1 cellular context compared by ENCODE assay signal in the genomic region with DNA sequence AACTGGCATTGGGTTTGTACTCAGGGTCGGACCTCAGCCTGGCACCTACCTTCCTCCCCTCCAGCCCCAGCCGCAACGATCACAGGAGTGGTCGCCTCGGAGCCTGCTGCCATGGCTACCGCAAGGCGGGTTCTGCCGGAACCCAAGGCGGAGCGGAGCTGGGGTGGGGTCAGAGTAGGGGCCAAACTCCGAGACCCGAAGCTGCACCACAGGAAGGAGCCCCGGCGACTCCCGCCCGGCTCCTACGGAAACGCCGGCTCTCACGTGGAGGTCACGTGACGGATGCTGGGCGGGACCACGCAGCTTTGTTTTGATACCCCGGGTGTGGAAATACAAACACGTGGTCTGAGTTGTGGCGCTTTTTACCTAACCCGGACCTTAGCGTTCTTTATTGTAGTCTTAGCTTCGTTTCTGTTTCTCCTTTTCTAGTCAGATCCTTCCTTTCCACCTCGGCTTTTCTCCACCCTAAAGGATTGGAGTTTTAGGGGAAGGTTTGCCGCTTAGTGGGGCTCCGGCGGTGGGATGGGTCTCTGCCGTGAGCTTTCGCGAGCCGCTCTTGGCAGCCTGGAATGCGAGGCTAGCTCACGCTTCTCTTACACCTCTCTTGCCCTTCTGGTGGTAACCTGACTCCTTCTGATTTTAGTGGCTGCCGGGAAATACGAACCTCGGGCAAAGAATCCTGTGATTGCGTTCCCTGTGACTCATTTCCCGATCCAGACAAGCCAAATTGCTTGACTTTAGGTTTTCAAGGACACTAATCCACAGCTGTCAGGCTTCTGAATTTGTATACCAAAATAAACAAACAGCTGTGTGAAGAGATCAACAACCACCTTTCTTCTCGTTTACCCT.
TF ChIP-seq lines count a peak whose summit lies in the region.

A gene with protein sequence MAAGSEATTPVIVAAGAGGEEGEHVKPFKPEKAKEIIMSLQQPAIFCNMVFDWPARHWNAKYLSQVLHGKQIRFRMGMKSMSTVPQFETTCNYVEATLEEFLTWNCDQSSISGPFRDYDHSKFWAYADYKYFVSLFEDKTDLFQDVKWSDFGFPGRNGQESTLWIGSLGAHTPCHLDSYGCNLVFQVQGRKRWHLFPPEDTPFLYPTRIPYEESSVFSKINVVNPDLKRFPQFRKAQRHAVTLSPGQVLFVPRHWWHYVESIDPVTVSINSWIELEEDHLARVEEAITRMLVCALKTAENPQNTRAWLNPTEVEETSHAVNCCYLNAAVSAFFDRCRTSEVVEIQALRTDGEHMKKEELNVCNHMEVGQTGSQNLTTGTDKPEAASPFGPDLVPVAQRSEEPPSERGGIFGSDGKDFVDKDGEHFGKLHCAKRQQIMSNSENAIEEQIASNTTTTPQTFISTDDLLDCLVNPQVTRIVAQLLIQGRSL (minus strand): TSS at position 264 of the 849 bp plus-strand sequence. CDS start 151 bp downstream, at position 113.

TF ChIP-seq in HepG2, 621 proteins besides CTCF, POLR2A, EP300 and RAD21 (continued from another document and continues in another):
- TF ChIP-seq, protein P1, sequence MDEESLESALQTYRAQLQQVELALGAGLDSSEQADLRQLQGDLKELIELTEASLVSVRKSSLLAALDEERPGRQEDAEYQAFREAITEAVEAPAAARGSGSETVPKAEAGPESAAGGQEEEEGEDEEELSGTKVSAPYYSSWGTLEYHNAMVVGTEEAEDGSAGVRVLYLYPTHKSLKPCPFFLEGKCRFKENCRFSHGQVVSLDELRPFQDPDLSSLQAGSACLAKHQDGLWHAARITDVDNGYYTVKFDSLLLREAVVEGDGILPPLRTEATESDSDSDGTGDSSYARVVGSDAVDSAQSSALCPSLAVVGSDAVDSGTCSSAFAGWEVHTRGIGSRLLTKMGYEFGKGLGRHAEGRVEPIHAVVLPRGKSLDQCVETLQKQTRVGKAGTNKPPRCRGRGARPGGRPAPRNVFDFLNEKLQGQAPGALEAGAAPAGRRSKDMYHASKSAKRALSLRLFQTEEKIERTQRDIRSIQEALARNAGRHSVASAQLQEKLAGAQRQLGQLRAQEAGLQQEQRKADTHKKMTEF (CRISPR knock-in tag; IDR thresholded peaks at IDR 0.05): peak; percentile 80; the same call in 1 of the 2 replicates
- TF ChIP-seq ZNF546 (CRISPR knock-in tag; conservative IDR thresholded peaks at IDR 0.05): no peak
- peak; percentile 87 for TF ChIP-seq PTBP1 (IDR thresholded peaks at IDR 0.05; ENCODE audit: low read depth, low read length, poor library complexity, severe bottlenecking)
- TF ChIP-seq NR0B2 (CRISPR knock-in tag; IDR thresholded peaks at IDR 0.05): peak; percentile 78; the same call in 1 of the 2 replicates
- peak; percentile 81; the same call in 1 of the 2 replicates for TF ChIP-seq GTF2F1 (IDR thresholded peaks at IDR 0.05; ENCODE audit: low read length)
- TF ChIP-seq ZNF10 (CRISPR knock-in tag; IDR thresholded peaks at IDR 0.05; ENCODE audit: borderline replicate concordance, low read depth): no peak
- TF ChIP-seq LBX2 (CRISPR knock-in tag; IDR thresholded peaks at IDR 0.05; ENCODE audit: borderline replicate concordance): no peak
- TF ChIP-seq ZNF326 (CRISPR knock-in tag; IDR thresholded peaks at IDR 0.05; ENCODE audit: borderline replicate concordance): 0 out of 2 replicates have a peak, but pooled peaks have one; percentile 40
- no peak for TF ChIP-seq PAWR (CRISPR knock-in tag; IDR thresholded peaks at IDR 0.05; ENCODE audit: borderline replicate concordance)
- TF ChIP-seq SOX5 (CRISPR knock-in tag; IDR thresholded peaks at IDR 0.05; ENCODE audit: borderline replicate concordance): no peak; the same call in 1 of the 2 replicates
- TF ChIP-seq ZNF614 (CRISPR knock-in tag; IDR thresholded peaks at IDR 0.05; ENCODE audit: borderline replicate concordance): peak; percentile 60; the same call in 1 of the 2 replicates
- TF ChIP-seq ZBTB38 (CRISPR knock-in tag; IDR thresholded peaks at IDR 0.05): no peak
- TF ChIP-seq GPBP1L1 (CRISPR knock-in tag; IDR thresholded peaks at IDR 0.05): no peak
- TF ChIP-seq, protein P2, sequence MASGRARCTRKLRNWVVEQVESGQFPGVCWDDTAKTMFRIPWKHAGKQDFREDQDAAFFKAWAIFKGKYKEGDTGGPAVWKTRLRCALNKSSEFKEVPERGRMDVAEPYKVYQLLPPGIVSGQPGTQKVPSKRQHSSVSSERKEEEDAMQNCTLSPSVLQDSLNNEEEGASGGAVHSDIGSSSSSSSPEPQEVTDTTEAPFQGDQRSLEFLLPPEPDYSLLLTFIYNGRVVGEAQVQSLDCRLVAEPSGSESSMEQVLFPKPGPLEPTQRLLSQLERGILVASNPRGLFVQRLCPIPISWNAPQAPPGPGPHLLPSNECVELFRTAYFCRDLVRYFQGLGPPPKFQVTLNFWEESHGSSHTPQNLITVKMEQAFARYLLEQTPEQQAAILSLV (CRISPR knock-in tag; IDR thresholded peaks at IDR 0.05; ENCODE audit: borderline replicate concordance): peak; percentile 28; the same call in 1 of the 2 replicates
- peak; percentile 76 for TF ChIP-seq ZNF124 (CRISPR knock-in tag; IDR thresholded peaks at IDR 0.05)
- no peak for TF ChIP-seq ARHGAP35 (CRISPR knock-in tag; IDR thresholded peaks at IDR 0.05; ENCODE audit: borderline replicate concordance)
- TF ChIP-seq BORCS8-MEF2B (CRISPR knock-in tag; IDR thresholded peaks at IDR 0.05): peak; percentile 82; the same call in 1 of the 2 replicates
- TF ChIP-seq BHLHE40 (IDR thresholded peaks at IDR 0.05; ENCODE audit: low read length): peak; percentile 95
- TF ChIP-seq E2F1 (CRISPR knock-in tag; IDR thresholded peaks at IDR 0.05): peak; percentile 84
- TF ChIP-seq RFX1 (IDR thresholded peaks at IDR 0.05): peak; percentile 64
- TF ChIP-seq, protein P3, sequence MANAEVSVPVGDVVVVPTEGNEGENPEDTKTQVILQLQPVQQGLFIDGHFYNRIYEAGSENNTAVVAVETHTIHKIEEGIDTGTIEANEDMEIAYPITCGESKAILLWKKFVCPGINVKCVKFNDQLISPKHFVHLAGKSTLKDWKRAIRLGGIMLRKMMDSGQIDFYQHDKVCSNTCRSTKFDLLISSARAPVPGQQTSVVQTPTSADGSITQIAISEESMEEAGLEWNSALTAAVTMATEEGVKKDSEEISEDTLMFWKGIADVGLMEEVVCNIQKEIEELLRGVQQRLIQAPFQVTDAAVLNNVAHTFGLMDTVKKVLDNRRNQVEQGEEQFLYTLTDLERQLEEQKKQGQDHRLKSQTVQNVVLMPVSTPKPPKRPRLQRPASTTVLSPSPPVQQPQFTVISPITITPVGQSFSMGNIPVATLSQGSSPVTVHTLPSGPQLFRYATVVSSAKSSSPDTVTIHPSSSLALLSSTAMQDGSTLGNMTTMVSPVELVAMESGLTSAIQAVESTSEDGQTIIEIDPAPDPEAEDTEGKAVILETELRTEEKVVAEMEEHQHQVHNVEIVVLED (CRISPR knock-in tag; IDR thresholded peaks at IDR 0.05; ENCODE audit: borderline replicate concordance): peak; percentile 68; the same call in 1 of the 2 replicates
- no peak for TF ChIP-seq FOXA3 (CRISPR knock-in tag; IDR thresholded peaks at IDR 0.05)
- TF ChIP-seq ZNF777 (CRISPR knock-in tag; IDR thresholded peaks at IDR 0.05): peak; percentile 25; the same call in 1 of the 2 replicates
- TF ChIP-seq SATB2 (CRISPR knock-in tag; IDR thresholded peaks at IDR 0.05): peak; percentile 92
- TF ChIP-seq, protein P4, sequence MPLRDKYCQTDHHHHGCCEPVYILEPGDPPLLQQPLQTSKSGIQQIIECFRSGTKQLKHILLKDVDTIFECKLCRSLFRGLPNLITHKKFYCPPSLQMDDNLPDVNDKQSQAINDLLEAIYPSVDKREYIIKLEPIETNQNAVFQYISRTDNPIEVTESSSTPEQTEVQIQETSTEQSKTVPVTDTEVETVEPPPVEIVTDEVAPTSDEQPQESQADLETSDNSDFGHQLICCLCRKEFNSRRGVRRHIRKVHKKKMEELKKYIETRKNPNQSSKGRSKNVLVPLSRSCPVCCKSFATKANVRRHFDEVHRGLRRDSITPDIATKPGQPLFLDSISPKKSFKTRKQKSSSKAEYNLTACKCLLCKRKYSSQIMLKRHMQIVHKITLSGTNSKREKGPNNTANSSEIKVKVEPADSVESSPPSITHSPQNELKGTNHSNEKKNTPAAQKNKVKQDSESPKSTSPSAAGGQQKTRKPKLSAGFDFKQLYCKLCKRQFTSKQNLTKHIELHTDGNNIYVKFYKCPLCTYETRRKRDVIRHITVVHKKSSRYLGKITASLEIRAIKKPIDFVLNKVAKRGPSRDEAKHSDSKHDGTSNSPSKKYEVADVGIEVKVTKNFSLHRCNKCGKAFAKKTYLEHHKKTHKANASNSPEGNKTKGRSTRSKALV (CRISPR knock-in tag; IDR thresholded peaks at IDR 0.05): peak; percentile 65; the same call in 1 of the 2 replicates
- TF ChIP-seq RCOR2 (CRISPR knock-in tag; IDR thresholded peaks at IDR 0.05): no peak
- TF ChIP-seq ZNF670 (CRISPR knock-in tag; IDR thresholded peaks at IDR 0.05; ENCODE audit: borderline replicate concordance): no peak
- TF ChIP-seq, protein P5, sequence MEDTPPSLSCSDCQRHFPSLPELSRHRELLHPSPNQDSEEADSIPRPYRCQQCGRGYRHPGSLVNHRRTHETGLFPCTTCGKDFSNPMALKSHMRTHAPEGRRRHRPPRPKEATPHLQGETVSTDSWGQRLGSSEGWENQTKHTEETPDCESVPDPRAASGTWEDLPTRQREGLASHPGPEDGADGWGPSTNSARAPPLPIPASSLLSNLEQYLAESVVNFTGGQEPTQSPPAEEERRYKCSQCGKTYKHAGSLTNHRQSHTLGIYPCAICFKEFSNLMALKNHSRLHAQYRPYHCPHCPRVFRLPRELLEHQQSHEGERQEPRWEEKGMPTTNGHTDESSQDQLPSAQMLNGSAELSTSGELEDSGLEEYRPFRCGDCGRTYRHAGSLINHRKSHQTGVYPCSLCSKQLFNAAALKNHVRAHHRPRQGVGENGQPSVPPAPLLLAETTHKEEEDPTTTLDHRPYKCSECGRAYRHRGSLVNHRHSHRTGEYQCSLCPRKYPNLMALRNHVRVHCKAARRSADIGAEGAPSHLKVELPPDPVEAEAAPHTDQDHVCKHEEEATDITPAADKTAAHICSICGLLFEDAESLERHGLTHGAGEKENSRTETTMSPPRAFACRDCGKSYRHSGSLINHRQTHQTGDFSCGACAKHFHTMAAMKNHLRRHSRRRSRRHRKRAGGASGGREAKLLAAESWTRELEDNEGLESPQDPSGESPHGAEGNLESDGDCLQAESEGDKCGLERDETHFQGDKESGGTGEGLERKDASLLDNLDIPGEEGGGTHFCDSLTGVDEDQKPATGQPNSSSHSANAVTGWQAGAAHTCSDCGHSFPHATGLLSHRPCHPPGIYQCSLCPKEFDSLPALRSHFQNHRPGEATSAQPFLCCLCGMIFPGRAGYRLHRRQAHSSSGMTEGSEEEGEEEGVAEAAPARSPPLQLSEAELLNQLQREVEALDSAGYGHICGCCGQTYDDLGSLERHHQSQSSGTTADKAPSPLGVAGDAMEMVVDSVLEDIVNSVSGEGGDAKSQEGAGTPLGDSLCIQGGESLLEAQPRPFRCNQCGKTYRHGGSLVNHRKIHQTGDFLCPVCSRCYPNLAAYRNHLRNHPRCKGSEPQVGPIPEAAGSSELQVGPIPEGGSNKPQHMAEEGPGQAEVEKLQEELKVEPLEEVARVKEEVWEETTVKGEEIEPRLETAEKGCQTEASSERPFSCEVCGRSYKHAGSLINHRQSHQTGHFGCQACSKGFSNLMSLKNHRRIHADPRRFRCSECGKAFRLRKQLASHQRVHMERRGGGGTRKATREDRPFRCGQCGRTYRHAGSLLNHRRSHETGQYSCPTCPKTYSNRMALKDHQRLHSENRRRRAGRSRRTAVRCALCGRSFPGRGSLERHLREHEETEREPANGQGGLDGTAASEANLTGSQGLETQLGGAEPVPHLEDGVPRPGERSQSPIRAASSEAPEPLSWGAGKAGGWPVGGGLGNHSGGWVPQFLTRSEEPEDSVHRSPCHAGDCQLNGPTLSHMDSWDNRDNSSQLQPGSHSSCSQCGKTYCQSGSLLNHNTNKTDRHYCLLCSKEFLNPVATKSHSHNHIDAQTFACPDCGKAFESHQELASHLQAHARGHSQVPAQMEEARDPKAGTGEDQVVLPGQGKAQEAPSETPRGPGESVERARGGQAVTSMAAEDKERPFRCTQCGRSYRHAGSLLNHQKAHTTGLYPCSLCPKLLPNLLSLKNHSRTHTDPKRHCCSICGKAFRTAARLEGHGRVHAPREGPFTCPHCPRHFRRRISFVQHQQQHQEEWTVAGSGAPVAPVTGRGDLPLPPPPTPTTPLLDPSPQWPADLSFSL (CRISPR knock-in tag; IDR thresholded peaks at IDR 0.05): no peak
- TF ChIP-seq CHCHD3 (CRISPR knock-in tag; IDR thresholded peaks at IDR 0.05): no peak
- TF ChIP-seq SRSF4 (IDR thresholded peaks at IDR 0.05; ENCODE audit: low read depth, low read length, poor library complexity, severe bottlenecking): no peak
- peak; percentile 45; the same call in 1 of the 2 replicates for TF ChIP-seq CREM (IDR thresholded peaks at IDR 0.05)
- TF ChIP-seq CREM (CRISPR knock-in tag; IDR thresholded peaks at IDR 0.05): no peak
- 0 out of 2 replicates have a peak, but pooled peaks have one; percentile 14 for TF ChIP-seq ARNT2 (CRISPR knock-in tag; IDR thresholded peaks at IDR 0.05; ENCODE audit: low read depth)
- TF ChIP-seq JUNB (CRISPR knock-in tag; IDR thresholded peaks at IDR 0.05; ENCODE audit: borderline replicate concordance): no peak
